In the genomic region with DNA sequence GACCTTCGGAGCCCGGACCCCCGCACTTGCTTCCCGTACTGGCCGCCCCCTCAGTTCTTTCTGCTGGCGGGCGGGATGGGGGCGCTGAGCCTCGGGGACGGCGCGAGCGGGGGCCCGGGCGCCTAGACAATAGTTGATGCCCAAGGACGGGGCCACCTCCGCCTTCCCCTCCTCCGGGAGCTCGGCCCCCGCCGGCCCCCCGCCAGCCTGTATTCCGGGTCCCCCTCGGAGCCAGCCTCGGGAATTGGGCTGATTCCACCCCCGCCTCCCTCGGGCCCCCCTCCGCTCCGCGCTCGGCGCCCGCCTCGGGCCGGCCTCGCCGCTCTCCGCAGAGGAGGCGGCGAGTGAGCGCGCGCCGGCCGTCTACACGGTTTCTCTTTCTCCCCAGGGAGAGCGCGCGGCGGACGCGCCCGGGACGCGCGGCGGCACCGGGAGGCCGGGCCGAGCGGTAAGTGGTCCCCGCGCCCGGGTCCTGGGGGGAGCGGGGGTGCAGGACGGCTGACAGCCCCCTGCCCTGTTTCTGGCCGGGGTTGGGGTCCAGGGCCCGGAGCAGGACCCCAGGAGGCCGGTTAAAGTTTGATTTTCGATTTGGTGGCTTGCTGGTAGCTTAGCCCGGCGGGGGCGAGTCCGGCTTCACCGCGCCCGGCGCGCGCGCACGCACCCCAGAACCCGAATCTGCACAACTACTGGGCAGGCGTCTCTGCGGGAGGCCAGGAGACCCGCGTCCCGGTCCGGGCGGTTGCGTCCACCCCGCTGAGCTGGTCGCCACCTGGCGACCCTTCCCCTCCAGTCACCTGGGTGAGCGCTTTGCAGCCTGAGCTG, we compare ENCODE assay signal across 1 cellular context.
TF ChIP-seq lines count a peak whose summit lies in the region.

No MANE protein-coding gene starts in this region.

TF ChIP-seq in HepG2, 621 proteins besides CTCF, POLR2A, EP300 and RAD21 (continued from another document):
- TF ChIP-seq, protein P1, sequence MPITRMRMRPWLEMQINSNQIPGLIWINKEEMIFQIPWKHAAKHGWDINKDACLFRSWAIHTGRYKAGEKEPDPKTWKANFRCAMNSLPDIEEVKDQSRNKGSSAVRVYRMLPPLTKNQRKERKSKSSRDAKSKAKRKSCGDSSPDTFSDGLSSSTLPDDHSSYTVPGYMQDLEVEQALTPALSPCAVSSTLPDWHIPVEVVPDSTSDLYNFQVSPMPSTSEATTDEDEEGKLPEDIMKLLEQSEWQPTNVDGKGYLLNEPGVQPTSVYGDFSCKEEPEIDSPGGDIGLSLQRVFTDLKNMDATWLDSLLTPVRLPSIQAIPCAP (CRISPR knock-in tag; IDR thresholded peaks at IDR 0.05; ENCODE audit: low read depth), result no peak
- no peak for TF ChIP-seq ZNF263 (CRISPR knock-in tag; IDR thresholded peaks at IDR 0.05)
- TF ChIP-seq ELF4 (CRISPR knock-in tag; IDR thresholded peaks at IDR 0.05; ENCODE audit: borderline replicate concordance), result no peak
- TF ChIP-seq ZNF841 (CRISPR knock-in tag; IDR thresholded peaks at IDR 0.05; ENCODE audit: borderline replicate concordance), result 0 out of 2 replicates have a peak, but pooled peaks have one; percentile 25
- TF ChIP-seq ZSCAN20 (CRISPR knock-in tag; IDR thresholded peaks at IDR 0.05; ENCODE audit: borderline replicate concordance), result no peak
- TF ChIP-seq HNRNPLL (IDR thresholded peaks at IDR 0.05; ENCODE audit: low read depth, low read length, poor library complexity, severe bottlenecking), result peak; percentile 54
- peak; percentile 24; the same call in 1 of the 2 replicates for TF ChIP-seq GABPB1 (CRISPR knock-in tag; IDR thresholded peaks at IDR 0.05)
- peak; percentile 31 for TF ChIP-seq ZNF18 (CRISPR knock-in tag; IDR thresholded peaks at IDR 0.05; ENCODE audit: insufficient replicate concordance)
- TF ChIP-seq ZNF563 (CRISPR knock-in tag; IDR thresholded peaks at IDR 0.05), result peak; percentile 15; the same call in 1 of the 2 replicates
- no peak for TF ChIP-seq NR2F6 (IDR thresholded peaks at IDR 0.05)
- no peak for TF ChIP-seq NR2F6 (CRISPR knock-in tag; IDR thresholded peaks at IDR 0.05)
- TF ChIP-seq ZNF446 (CRISPR knock-in tag; IDR thresholded peaks at IDR 0.05), result no peak
- no peak for TF ChIP-seq HNRNPL (IDR thresholded peaks at IDR 0.05; ENCODE audit: low read depth, low read length)
- TF ChIP-seq POLR2G (IDR thresholded peaks at IDR 0.05; ENCODE audit: low read depth, low read length), result peak; percentile 57; the same call in 1 of the 2 replicates
- TF ChIP-seq ZNF367 (CRISPR knock-in tag; IDR thresholded peaks at IDR 0.05; ENCODE audit: borderline replicate concordance), result no peak
